ENCODE assay signal across 8 cellular contexts in genomic region chr2:10813085-10813748, GRCh38. TPM values are rescaled to one million over a fixed set of nuclear protein-coding genes. Genes with fewer than 3 reads are reported as not detected.
DNase-seq lines count a peak whose midpoint lies in the region; TF ChIP-seq lines count a peak whose summit lies in the region.

No MANE protein-coding gene starts in this region.

- H3K27ac Mint-ChIP-seq in nephron progenitor cell = no peak overlapping the region

- peak overlapping the region; percentile 91 for H3K4me3 ChIP-seq in MG63
- peak overlapping the region; percentile 72 to 74 for H3K4me3 ChIP-seq in duodenal mucosa (ENCODE audit: low read depth in 1 of 2, low read length in 2 of 2)

- peak overlapping the region; percentile 39 to 72 for H3K9ac ChIP-seq in duodenal mucosa (ENCODE audit: low read depth in 1 of 2, low read length in 2 of 2)

- in situ Hi-C loops in KBM-7 (cut with MboI; ENCODE audit: low pct_unique_long_range_greater_than_20kb, low sequenced_read_pairs) = no loop called here

- peaks cover 19 to 21% of the 10 kb centered on the region in 2 donors for H3K4me1 ChIP-seq in duodenal mucosa (ENCODE audit: control insufficient read depth in 1 of 2, insufficient read depth in 2 of 2, low read length in 2 of 2)

- peaks cover 45% of the 10 kb centered on the region for H3K4me1 Mint-ChIP-seq in nephron progenitor cell

- H3K27ac ChIP-seq in C4-2B (peak overlapping the region; percentile 89), duodenal mucosa (ENCODE audit: low read depth, low read length) (no peak overlapping the region)

- peaks cover 5% of the 10 kb centered on the region for H3K36me3 Mint-ChIP-seq in nephron progenitor cell (ENCODE audit: low read depth)

- H3K9me3 ChIP-seq in MG63 = no peaks in the 10 kb centered on the region
- H3K9me3 ChIP-seq in duodenal mucosa (ENCODE audit: control insufficient read depth in 1 of 2, low read length in 2 of 2) = no peaks in the 10 kb centered on the region

- POLR2A ChIA-PET in GM10248 (lab: Yijun Ruan, JAX) = interaction anchor here (1.0 kb wide), 1 partner anchor 15 kb away, joined by 3 read pairs; no protein-coding TSS in a partner anchor

- peaks cover 27% of the 10 kb centered on the region for H3K36me3 ChIP-seq in MG63
- no peaks in the 10 kb centered on the region for H3K36me3 ChIP-seq in duodenal mucosa (ENCODE audit: control insufficient read depth in 1 of 2, insufficient read depth in 2 of 2, low read length in 2 of 2)

- no peak for TF ChIP-seq CTCF in C4-2B (conservative IDR thresholded peaks at IDR 0.05)
- TF ChIP-seq CTCF in nephron progenitor cell (IDR thresholded peaks at IDR 0.05) = no peak
- TF ChIP-seq CTCF in GM10248 (IDR thresholded peaks at IDR 0.05; ENCODE audit: control extremely low read depth, extremely low read depth, low read depth, missing control alignments) = no peak

- DNase-seq in MG63 (no peak), nephron progenitor cell (no peak), NCI-H446 (lab: John Stamatoyannopoulos, UW) (no peak), KBM-7 (no peak), NCI-H69 (lab: John Stamatoyannopoulos, UW) (no peak), GM10248 (ENCODE audit: extremely low spot score) (no peak)

- H3K27me3 ChIP-seq in MG63 (no peaks in the 10 kb centered on the region), duodenal mucosa (ENCODE audit: control insufficient read depth in 1 of 2, insufficient read depth in 2 of 2, low read length in 2 of 2) (no peaks in the 10 kb centered on the region)

- peaks cover 8% of the 10 kb centered on the region for H3K27me3 Mint-ChIP-seq in nephron progenitor cell (ENCODE audit: low read depth, poor library complexity)

- H3K4me3 Mint-ChIP-seq in nephron progenitor cell = peak overlapping the region; percentile 75

- CTCF ChIA-PET in GM10248 (lab: Yijun Ruan, JAX) = interaction anchor here (1.0 to 9.9 kb wide), 4 partner anchors 20 to 311 kb away, joined by 3 to 88 read pairs (median 3); no protein-coding TSS in a partner anchor

- no peaks in the 10 kb centered on the region for H3K9me3 Mint-ChIP-seq in nephron progenitor cell

RNA-seq across cellular contexts. Expression of gene PDIA6, which starts 0.6 kb away (rescaled TPM):
- total RNA-seq in MG63 (2014; rRNA removed; shearing (Covaris generic); ENCODE audit: low replicate concordance) = 548 and 558 TPM in 2 replicates
